In the genomic region with DNA sequence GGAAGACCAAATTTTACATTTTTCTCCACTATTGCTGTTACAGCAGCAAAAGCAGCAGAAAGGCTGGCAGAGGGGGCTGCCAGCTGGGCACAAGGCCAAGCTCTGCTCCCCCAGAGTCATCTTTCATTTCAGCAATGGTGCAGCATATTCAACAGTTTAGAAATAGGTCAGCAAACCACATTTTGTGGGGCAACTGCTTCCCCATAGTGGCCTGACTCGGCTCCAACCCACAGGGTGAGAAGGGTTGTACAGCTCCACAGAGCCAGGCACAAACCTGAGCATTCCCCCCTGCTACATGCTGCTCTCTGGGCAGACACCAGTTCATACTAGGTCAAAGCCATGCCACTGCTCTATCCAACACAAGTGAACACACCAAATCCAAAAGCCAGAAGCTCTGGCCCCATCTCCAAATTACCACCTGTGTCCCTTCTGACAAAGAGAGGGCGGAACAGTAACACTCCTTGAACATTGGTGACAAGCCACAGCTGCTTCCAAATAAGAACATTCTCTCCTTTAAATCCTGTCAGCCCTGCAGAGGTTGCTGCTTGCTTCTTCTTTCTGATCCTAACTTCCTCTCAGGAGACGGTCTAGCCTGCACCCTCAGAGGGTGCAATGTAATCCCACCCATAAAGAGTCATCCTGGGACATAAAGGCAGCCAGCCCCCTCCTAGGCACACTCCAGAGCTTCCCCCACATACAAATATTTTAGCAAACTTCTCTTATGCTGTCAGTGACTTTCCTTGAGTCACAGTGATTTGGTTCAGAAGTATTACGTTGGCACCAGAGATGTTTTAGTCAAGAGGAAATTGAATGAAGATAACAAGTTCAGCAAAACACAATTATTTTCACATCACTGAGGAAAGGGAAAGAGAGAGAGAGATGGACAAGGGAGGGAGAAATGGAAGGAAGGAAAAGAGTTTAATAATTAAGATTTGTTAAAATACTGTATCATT, we compare ENCODE assay signal across 18 cellular contexts. TPM values are rescaled to one million over a fixed set of nuclear protein-coding genes. Genes with fewer than 3 reads are reported as not detected.
DNase-seq lines count a peak whose midpoint lies in the region; ATAC-seq and TF ChIP-seq lines count a peak whose summit lies in the region.
"Had no signal": no experiment of that assay in that cellular context is flagged by ENCODE, and none has a peak within 500 bp of the region (broad histone marks: within the 10 kb centered on the region; RNA-seq: fewer than 3 reads in every experiment).

No MANE protein-coding gene starts in this region.

- H3K79me2 ChIP-seq in GM23248 (ENCODE audit: insufficient read depth): no peaks in the 10 kb centered on the region
- H3K79me2 ChIP-seq in OCI-LY7 (ENCODE audit: insufficient read depth, low read depth, low read length): no peaks in the 10 kb centered on the region

- 45 to 54% methylated on average over 4 of the region's 4 CpGs for WGBS in GM23248 (ENCODE audit: low coverage in 1 of 2, low lambda C conversion rate in 2 of 2, missing lambda C conversion rate in 2 of 2), 2 experiments

- H3K9me2 ChIP-seq in GM23248 (ENCODE audit: insufficient read depth): no peaks in the 10 kb centered on the region
- no peaks in the 10 kb centered on the region for H3K9me2 ChIP-seq in OCI-LY7 (ENCODE audit: insufficient read depth, low read length)

- H3K4me2 ChIP-seq in BLaER1 treated with 17β-estradiol and CSF1 and Interleukin-3, amounts not matched to agents 10 nM and 100 nM: peak overlapping the region; percentile 10 to 86 (median 49); a peak in 21 of 22 replicates
- H3K4me2 ChIP-seq in GM23248 (ENCODE audit: unreplicated experiment) (peak overlapping the region; percentile 29), OCI-LY7 (ENCODE audit: low read length) (no peak overlapping the region)

- CTCF ChIA-PET in OCI-LY7 (lab: Charles Lee; ENCODE audit: unreplicated experiment): no interaction called here

- peaks cover 13 to 89% (median 21%) of the 10 kb centered on the region in 10 experiments for H3K4me1 ChIP-seq in BLaER1 treated with 17β-estradiol and CSF1 and Interleukin-3, amounts not matched to agents 10 nM and 100 nM
- H3K4me1 ChIP-seq in GM23248 (ENCODE audit: insufficient read depth): peaks cover 22% of the 10 kb centered on the region
- no peaks in the 10 kb centered on the region for H3K4me1 ChIP-seq in OCI-LY7 (ENCODE audit: insufficient read depth, low read length, poor library complexity, severe bottlenecking)
- H3K4me1 ChIP-seq: adrenal gland, thyroid gland had no signal

- POLR2A ChIA-PET in OCI-LY7 (lab: Charles Lee): interaction anchor here (0.7 to 1.0 kb wide), 2 partner anchors 14 to 176 kb away, joined by 3 read pairs; no protein-coding TSS in a partner anchor

- intact Hi-C loops in OCI-LY7 (cut with micrococcal nuclease; ENCODE audit: unreplicated experiment): no loop called here

- peaks cover 18 to 99% (median 85%) of the 10 kb centered on the region in 11 experiments for H3K36me3 ChIP-seq in BLaER1 treated with 17β-estradiol and CSF1 and Interleukin-3, amounts not matched to agents 10 nM and 100 nM
- no peaks in the 10 kb centered on the region for H3K36me3 ChIP-seq in GM23248 (ENCODE audit: low read depth)
- peaks cover 78% of the 10 kb centered on the region for H3K36me3 ChIP-seq in OCI-LY7 (ENCODE audit: insufficient read depth, low read length)
- H3K36me3 ChIP-seq: adrenal gland, thyroid gland had no signal

- H3K9me3 ChIP-seq in BLaER1 treated with 17β-estradiol and CSF1 and Interleukin-3, amounts not matched to agents 10 nM and 100 nM (replicated peaks in 1 of 11): no peaks in the 10 kb centered on the region
- H3K9me3 ChIP-seq in GM23248 (ENCODE audit: low read depth): no peaks in the 10 kb centered on the region
- H3K9me3 ChIP-seq in OCI-LY7 (ENCODE audit: low read length): no peaks in the 10 kb centered on the region
- H3K9me3 ChIP-seq: adrenal gland, thyroid gland had no signal

- 0 out of 22 replicates have a peak, but pooled peaks cover 0 to 7% (median 0%) of the 10 kb centered on the region in 11 experiments for H3K27me3 ChIP-seq in BLaER1 treated with 17β-estradiol and CSF1 and Interleukin-3, amounts not matched to agents 10 nM and 100 nM
- H3K27me3 ChIP-seq in GM23248 (replicated peaks; ENCODE audit: insufficient read depth): no peaks in the 10 kb centered on the region
- H3K27me3 ChIP-seq: adrenal gland, thyroid gland had no signal

- peaks cover 15% of the 10 kb centered on the region; the same call in 1 of the 2 replicates for H3F3A ChIP-seq in GM23248 (ENCODE audit: insufficient read depth)

- ATAC-seq in GM21367 (IDR thresholded peaks at IDR 0.05; ENCODE audit: unreplicated experiment) (no peak), HG02885 (IDR thresholded peaks at IDR 0.05; ENCODE audit: poor library complexity, unreplicated experiment) (no peak), HG03439 (IDR thresholded peaks at IDR 0.05; ENCODE audit: unreplicated experiment) (no peak)
- ATAC-seq: activated T-cell treated with anti-CD3 and anti-CD28 coated beads, Interleukin-2, amount 50 U/mL, for 4 hours; Right ventricle myocardium inferior had no signal

- peak overlapping the region in 4 of 11 experiments; percentile 10 to 50 (median 40); a peak in 7 of 22 replicates for H3K27ac ChIP-seq in BLaER1 treated with 17β-estradiol and CSF1 and Interleukin-3, amounts not matched to agents 10 nM and 100 nM
- H3K27ac ChIP-seq in GM23248: no peak overlapping the region
- no peak overlapping the region for H3K27ac ChIP-seq in OCI-LY7 (ENCODE audit: low read depth, low read length, poor library complexity, severe bottlenecking)
- H3K27ac ChIP-seq: adrenal gland, thyroid gland had no signal

- peak overlapping the region in 5 of 11 experiments; percentile 7 to 52 (median 34); a peak in 5 of 22 replicates for H3K9ac ChIP-seq in BLaER1 treated with 17β-estradiol and CSF1 and Interleukin-3, amounts not matched to agents 10 nM and 100 nM
- H3K9ac ChIP-seq in GM23248: no peak overlapping the region

- H2AFZ ChIP-seq in GM23248 (no peak overlapping the region), OCI-LY7 (ENCODE audit: low read length) (no peak overlapping the region)

- peaks cover 0 to 29% (median 8%) of the 10 kb centered on the region in 11 experiments; a peak in 12 of 22 replicates for H4K20me1 ChIP-seq in BLaER1 treated with 17β-estradiol and CSF1 and Interleukin-3, amounts not matched to agents 10 nM and 100 nM
- H4K20me1 ChIP-seq in GM23248 (ENCODE audit: insufficient read depth) (no peaks in the 10 kb centered on the region), OCI-LY7 (ENCODE audit: insufficient read depth, low read length) (no peaks in the 10 kb centered on the region)

- H3K4me3 ChIP-seq in BLaER1 treated with 17β-estradiol and CSF1 and Interleukin-3, amounts not matched to agents 10 nM and 100 nM: no peak overlapping the region
- H3K4me3 ChIP-seq in GM23248 (no peak overlapping the region), OCI-LY7 (ENCODE audit: low read depth, low read length, poor library complexity, severe bottlenecking) (no peak overlapping the region), fibroblast of pulmonary artery (replicated peaks; ENCODE audit: low read depth, low read length) (no peak overlapping the region)
- H3K4me3 ChIP-seq: adrenal gland, lung, thyroid gland had no signal

- TF ChIP-seq CTCF in OCI-LY7 (conservative IDR thresholded peaks at IDR 0.05; ENCODE audit: low read length): no peak
- no peak for TF ChIP-seq CTCF in fibroblast of pulmonary artery (IDR thresholded peaks at IDR 0.05; ENCODE audit: low read length, missing control alignments)

- DNase-seq in GM23248 (peak; percentile 51), OCI-LY7 (ENCODE audit: low spot score) (no peak), fibroblast of pulmonary artery (ENCODE audit: low read depth) (peak; percentile 67), activated gamma-delta T cell treated with Interleukin-2 at 50 U/mL for 16 hours (no peak)
- DNase-seq: activated CD4-positive, alpha-beta T cell treated with anti-CD3 and anti-CD28 coated beads for 48 hours; activated T-cell treated with anti-CD3 and anti-CD28 coated beads, Interleukin-2, amount 50 U/mL, for 4 hours; adrenal gland; effector memory CD4-positive, alpha-beta T cell; NCI-H1417 treated with DMSO at 0.1 percent for 48 hours; NCI-H2227 treated with DMSO at 0.1 percent for 48 hours; T-helper 9 cell had no signal

- in situ Hi-C loops in GM23248 (cut with MboI): loop anchor here (25.0 kb wide), 1 partner anchor 837 kb away; no protein-coding TSS in a partner anchor

- BruUV-seq in OCI-LY7 (replicated peaks; lab: Mats Ljungman, UMichigan): TSS peak; percentile 41

RNA-seq across cellular contexts. Expression of gene SLIT1, which starts 39.0 kb away (rescaled TPM):
- total RNA-seq in GM23248 (2014; rRNA removed; shearing (Covaris generic)): not detected in 2 replicates
- 0.04 TPM in 1 of 2 replicates, not detected in the other for polyA plus RNA-seq in GM23248 (2016; fragmentation: Nextera tagmentation; extraction: Ambion mirVana)
- total RNA-seq in OCI-LY7 (2014; rRNA removed; shearing (Covaris generic)): 0.10 and 0.13 TPM in 2 replicates
- 0.77 and 1.0 TPM in 2 replicates for total RNA-seq in OCI-LY7 (2022)

Comparison
In these comparisons a context has a peak if more than half of its experiments do, and no peak if none do; other contexts are left out.
1. DNase-seq: peak in GM23248 (single experiment) and fibroblast of pulmonary artery (single experiment); none in OCI-LY7 (single experiment) and activated gamma-delta T cell treated with Interleukin-2 at 50 U/mL for 16 hours (single experiment).